Comparison of ENCODE assay signal across 1 cellular context in genomic region chr1:47180603-47181094, GRCh38.
TF ChIP-seq lines count a peak whose summit lies in the region.

No MANE protein-coding gene starts in this region.

TF ChIP-seq in H1, 55 proteins besides CTCF, POLR2A, EP300 and RAD21:
- TF ChIP-seq CREB1 (IDR thresholded peaks at IDR 0.05) (no peak), EGR1 (IDR thresholded peaks at IDR 0.05; ENCODE audit: borderline replicate concordance, low read depth, low read length) (no peak), MAFK (IDR thresholded peaks at IDR 0.05; ENCODE audit: low read depth, low read length) (no peak), NANOG (IDR thresholded peaks at IDR 0.05; ENCODE audit: insufficient read depth, low read depth, low read length, poor library complexity, severe bottlenecking) (no peak), SP4 (IDR thresholded peaks at IDR 0.05; ENCODE audit: low read length) (no peak), ZNF274 (IDR thresholded peaks at IDR 0.05; ENCODE audit: borderline replicate concordance, extremely low read depth, low read length) (no peak), RNF2 (IDR thresholded peaks at IDR 0.05; ENCODE audit: borderline replicate concordance, low read depth, low read length, missing control alignments, poor library complexity, severe bottlenecking) (no peak)
- TF ChIP-seq, protein P1, sequence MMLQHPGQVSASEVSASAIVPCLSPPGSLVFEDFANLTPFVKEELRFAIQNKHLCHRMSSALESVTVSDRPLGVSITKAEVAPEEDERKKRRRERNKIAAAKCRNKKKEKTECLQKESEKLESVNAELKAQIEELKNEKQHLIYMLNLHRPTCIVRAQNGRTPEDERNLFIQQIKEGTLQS (IDR thresholded peaks at IDR 0.05; ENCODE audit: insufficient read depth, low read depth, low read length), result no peak
